Comparison of ENCODE assay signal across 8 cellular contexts in genomic region chr2:174344716-174345472, GRCh38. TPM values are rescaled to one million over a fixed set of nuclear protein-coding genes. Genes with fewer than 3 reads are reported as not detected.
DNase-seq lines count a peak whose midpoint lies in the region; ATAC-seq and TF ChIP-seq lines count a peak whose summit lies in the region.

No MANE protein-coding gene starts in this region.

- ATAC-seq in GM21423 (IDR thresholded peaks at IDR 0.05; ENCODE audit: unreplicated experiment) (no peak), HG03354 (IDR thresholded peaks at IDR 0.05; ENCODE audit: poor library complexity, severe bottlenecking, unreplicated experiment) (no peak)

- CTCF ChIA-PET in OCI-LY7 (lab: Charles Lee; ENCODE audit: unreplicated experiment): no interaction called here

- H3K4me1 ChIP-seq in OCI-LY7 (ENCODE audit: insufficient read depth, low read length, poor library complexity, severe bottlenecking): peaks cover 16% of the 10 kb centered on the region

- POLR2A ChIA-PET in OCI-LY7 (lab: Charles Lee): no interaction called here

- H2AFZ ChIP-seq in OCI-LY7 (ENCODE audit: low read length): no peak overlapping the region

- H3K4me3 ChIP-seq in AG10803 (ENCODE audit: low read length): no peak overlapping the region
- no peak overlapping the region for H3K4me3 ChIP-seq in OCI-LY7 (ENCODE audit: low read depth, low read length, poor library complexity, severe bottlenecking)
- no peak overlapping the region for H3K4me3 ChIP-seq in fibroblast of the aortic adventitia (ENCODE audit: low read depth, low read length)

- peak; percentile 44 for TF ChIP-seq CTCF in AG10803 (conservative IDR thresholded peaks at IDR 0.05; ENCODE audit: low read length)
- peak; percentile 82 for TF ChIP-seq CTCF in OCI-LY7 (conservative IDR thresholded peaks at IDR 0.05; ENCODE audit: low read length)
- TF ChIP-seq CTCF in fibroblast of the aortic adventitia (IDR thresholded peaks at IDR 0.05; ENCODE audit: insufficient read depth, low read length): no peak

- DNase-seq in AG10803 (ENCODE audit: low read depth) (peak; percentile 46), H4 (ENCODE audit: low spot score) (peak; percentile 31), OCI-LY7 (ENCODE audit: low spot score) (peak; percentile 54), fibroblast of the aortic adventitia (ENCODE audit: low read depth) (peak; percentile 47), NCI-H187 (lab: John Stamatoyannopoulos, UW) (no peak), HuH-7.5 (ENCODE audit: low spot score) (no peak)

- H3K36me3 ChIP-seq in OCI-LY7 (ENCODE audit: insufficient read depth, low read length): 0 out of 2 replicates have a peak, but pooled peaks cover 8% of the 10 kb centered on the region

- no peaks in the 10 kb centered on the region for H3K9me3 ChIP-seq in OCI-LY7 (ENCODE audit: low read length)

- no peak overlapping the region for H3K27ac ChIP-seq in OCI-LY7 (ENCODE audit: low read depth, low read length, poor library complexity, severe bottlenecking)

- intact Hi-C loops in OCI-LY7 (cut with micrococcal nuclease; ENCODE audit: unreplicated experiment): loop anchor here (2.0 to 10.0 kb wide), 5 partner anchors 270 to 1318 kb away; no protein-coding TSS in a partner anchor

- no TSS peak for BruUV-seq in OCI-LY7 (replicated peaks; lab: Mats Ljungman, UMichigan)

- H3K4me2 ChIP-seq in OCI-LY7 (ENCODE audit: low read length): no peak overlapping the region

- no peaks in the 10 kb centered on the region for H3K79me2 ChIP-seq in OCI-LY7 (ENCODE audit: insufficient read depth, low read depth, low read length)

- H3K9me2 ChIP-seq in OCI-LY7 (ENCODE audit: insufficient read depth, low read length): no peaks in the 10 kb centered on the region

- H4K20me1 ChIP-seq in OCI-LY7 (ENCODE audit: insufficient read depth, low read length): no peaks in the 10 kb centered on the region

RNA-seq across cellular contexts. Expression of gene SP9, which starts 10.1 kb away (rescaled TPM):
- 0.10 TPM in 2 replicates for total RNA-seq in H4 (2014; rRNA removed; shearing (Covaris generic))
- total RNA-seq in OCI-LY7 (2014; rRNA removed; shearing (Covaris generic)): not detected in 2 replicates
- total RNA-seq in OCI-LY7 (2022) (not detected in 2 replicates), fibroblast of the aortic adventitia (ENCODE audit: low replicate concordance) (not detected in 2 replicates)

RNA-seq across cellular contexts. Expression of gene SCRN3, which starts 50.6 kb away (rescaled TPM):
- total RNA-seq in H4 (2014; rRNA removed; shearing (Covaris generic)): 15.4 and 15.6 TPM in 2 replicates
- total RNA-seq in OCI-LY7 (2014; rRNA removed; shearing (Covaris generic)): 6.1 and 11.8 TPM in 2 replicates
- 10.6 and 13.0 TPM in 2 replicates for total RNA-seq in OCI-LY7 (2022)
- 21.8 and 34.6 TPM in 2 replicates for total RNA-seq in fibroblast of the aortic adventitia (ENCODE audit: low replicate concordance)

Comparison
In these comparisons a context has a peak if more than half of its experiments do, and no peak if none do; other contexts are left out.
1. DNase-seq: peak in AG10803 (single experiment), H4 (single experiment), OCI-LY7 (single experiment) and fibroblast of the aortic adventitia (single experiment); none in NCI-H187 (0 of 2) and HuH-7.5 (single experiment).